In the genomic region with DNA sequence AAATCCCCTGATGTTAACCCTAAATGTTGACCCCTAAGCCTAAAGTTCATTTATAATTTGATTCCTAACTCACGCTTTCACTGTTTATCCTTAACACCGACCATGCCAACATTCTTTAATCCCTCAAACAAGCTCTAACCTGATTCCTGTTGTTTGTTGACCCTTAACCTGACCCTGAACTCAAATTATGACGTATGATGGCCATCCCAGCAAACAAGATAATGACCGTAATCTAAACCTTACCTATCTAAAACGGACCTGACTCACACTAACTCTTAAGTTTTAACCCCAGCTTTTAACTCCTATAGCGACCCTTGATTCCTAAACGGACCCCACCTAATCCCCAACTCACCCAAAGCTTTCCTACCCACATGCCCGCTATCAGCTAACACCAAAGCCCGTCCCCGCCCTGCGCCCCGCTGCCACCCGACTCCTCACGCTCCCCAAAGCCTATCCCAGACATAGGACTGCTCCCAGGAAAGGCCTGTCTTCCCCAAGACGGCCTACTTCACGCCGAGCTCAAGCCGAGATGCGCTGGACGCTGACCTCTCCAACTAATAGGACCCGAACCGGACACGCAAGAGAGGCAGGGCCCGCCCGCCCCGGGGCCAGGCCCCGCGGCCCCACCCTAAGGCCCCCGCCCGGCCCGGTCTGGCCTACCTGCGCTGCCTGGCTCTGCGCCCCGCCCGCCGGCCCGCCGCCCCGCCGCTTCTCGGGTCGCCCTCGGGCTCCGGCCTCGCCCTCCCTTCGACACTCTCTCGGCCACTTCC, we compare ENCODE assay signal across 9 cellular contexts. TPM values are rescaled to one million over a fixed set of nuclear protein-coding genes. Genes with fewer than 3 reads are reported as not detected.
DNase-seq lines count a peak whose midpoint lies in the region; FAIRE-seq and TF ChIP-seq lines count a peak whose summit lies in the region.
"Had no signal": no experiment of that assay in that cellular context is flagged by ENCODE, and none has a peak within 500 bp of the region (broad histone marks: within the 10 kb centered on the region; RNA-seq: fewer than 3 reads in every experiment).

No MANE protein-coding gene starts in this region.

- H3K23me2 ChIP-seq in H9 (ENCODE audit: insufficient read length, low read depth, low read length, poor library complexity, severe bottlenecking) = peaks cover 7% of the 10 kb centered on the region

- H2AFZ ChIP-seq in H9 (ENCODE audit: low read length) (no peak overlapping the region), keratinocyte (ENCODE audit: control insufficient read depth, low read length) (peak overlapping the region; percentile 79)

- H3K36me3 Mint-ChIP-seq in H9 (ENCODE audit: insufficient read depth in 1 of 3, low read depth in 3 of 3) = peaks cover 9 to 22% (median 20%) of the 10 kb centered on the region in 3 experiments; a peak in 5 of 7 replicates
- H3K36me3 Mint-ChIP-seq in activated naive CD8-positive, alpha-beta T cell = peaks cover 6% of the 10 kb centered on the region

- H3K4me2 ChIP-seq in H9 (ENCODE audit: insufficient read depth, insufficient read length, low read length) = peak overlapping the region; percentile 84
- H3K4me2 ChIP-seq in keratinocyte (ENCODE audit: control insufficient read depth, extremely low read depth, insufficient read depth, low read depth, low read length) = peak overlapping the region; percentile 95

- no peak overlapping the region; a peak in 4 of 5 replicates for H3K4me3 Mint-ChIP-seq in H9
- H3K4me3 Mint-ChIP-seq in activated naive CD8-positive, alpha-beta T cell = no peak overlapping the region

- no CpG with 5 or more reads among the region's 47 CpGs for WGBS in H9 (ENCODE audit: extremely low coverage, insufficient read length, low lambda C conversion rate)

- dilution Hi-C loops in keratinocyte (cut with MboI; ENCODE audit: extremely low pct_ligation_motif_present, low sequenced_read_pairs) = no loop called here

- intact Hi-C loops in tibial artery (cut with DNase I; ENCODE audit: low total_unique reads) = loop anchor here (1.0 kb wide), 1 partner anchor 72 kb away; no protein-coding TSS in a partner anchor

- peaks cover 14% of the 10 kb centered on the region for H3K36me3 ChIP-seq in BJ (ENCODE audit: control insufficient read depth, insufficient read depth, low read length)
- H3K36me3 ChIP-seq in keratinocyte (ENCODE audit: control insufficient read depth in 2 of 2, extremely low read depth in 1 of 2, insufficient read depth in 2 of 2, low read length in 2 of 2) = peaks cover 13 to 19% of the 10 kb centered on the region in 2 experiments
- peaks cover 19 to 22% (median 21%) of the 10 kb centered on the region in 3 donors for H3K36me3 ChIP-seq in tibial artery

- H3K27me3 Mint-ChIP-seq in H9 (ENCODE audit: low read depth) = no peaks in the 10 kb centered on the region
- H3K27me3 Mint-ChIP-seq in activated naive CD8-positive, alpha-beta T cell = no peaks in the 10 kb centered on the region

- DNase-seq in BJ (ENCODE audit: low read depth) (no peak), H9 (no peak), keratinocyte (ENCODE audit: low read depth, low spot score) (no peak), tibial artery (peak in 1 of 2 donors; percentile 58), DMS153 treated with DMSO at 0.1 percent for 48 hours (lab: John Stamatoyannopoulos, UW; ENCODE audit: unreplicated experiment) (no peak), NK-92 (lab: John Stamatoyannopoulos, UW; ENCODE audit: unreplicated experiment) (no peak)
- DNase-seq in activated CD8-positive, alpha-beta memory T cell treated with anti-CD3 and anti-CD28 coated beads for 24 hours = no peak

- peak overlapping the region; percentile 83 for H3K4me3 ChIP-seq in BJ (ENCODE audit: low read depth, low read length)
- peak overlapping the region; percentile 65 to 95 (median 89) for H3K4me3 ChIP-seq in keratinocyte (ENCODE audit: control insufficient read depth in 2 of 3, extremely low read depth in 1 of 3, insufficient read depth in 2 of 3, low read depth in 1 of 3, low read length in 3 of 3)
- peak overlapping the region; percentile 65 to 93 for H3K4me3 ChIP-seq in tibial artery

- H2AK5ac ChIP-seq in H9 (ENCODE audit: insufficient read length, low read length) = no peak overlapping the region

- FAIRE-seq in keratinocyte (lab: Jason Lieb, UNC) = no peak

- H3T11ph ChIP-seq in H9 (ENCODE audit: low read length) = no peak overlapping the region

- H3K4ac ChIP-seq in H9 (ENCODE audit: low read depth, low read length) = no peak overlapping the region

- H3K9ac ChIP-seq in H9 (ENCODE audit: extremely low read depth, insufficient read length, low read length) (peak overlapping the region; percentile 84), keratinocyte (ENCODE audit: control insufficient read depth, extremely low read depth, insufficient read depth, low read length) (peak overlapping the region; percentile 92)

- H4K20me1 ChIP-seq in H9 (ENCODE audit: control insufficient read depth, insufficient read depth, insufficient read length) = no peaks in the 10 kb centered on the region
- H4K20me1 ChIP-seq in keratinocyte (ENCODE audit: control insufficient read depth, extremely low read depth, insufficient read depth, low read length) = peaks cover 26% of the 10 kb centered on the region

- no peak overlapping the region for H4K5ac ChIP-seq in H9 (ENCODE audit: insufficient read length, low read depth, low read length)

- TF ChIP-seq CTCF in BJ (IDR thresholded peaks at IDR 0.05; ENCODE audit: insufficient read depth, low read depth, low read length) (no peak), H9 (conservative IDR thresholded peaks at IDR 0.05) (no peak), keratinocyte (optimal IDR thresholded peaks at IDR 0.05 in 1 of 3, IDR thresholded peaks at IDR 0.05 in 1 of 3, conservative IDR thresholded peaks at IDR 0.05 in 1 of 3; ENCODE audit: extremely low read depth in 1 of 3, insufficient read depth in 2 of 3, low read length in 3 of 3) (no peak), tibial artery (IDR thresholded peaks at IDR 0.05) (no peak)

- no peaks in the 10 kb centered on the region for H3K9me3 ChIP-seq in H9 (ENCODE audit: control insufficient read depth, low read depth, low read length)
- no peaks in the 10 kb centered on the region for H3K9me3 ChIP-seq in keratinocyte (ENCODE audit: control insufficient read depth, low read depth, low read length)
- no peaks in the 10 kb centered on the region for H3K9me3 ChIP-seq in tibial artery

- H2BK15ac ChIP-seq in H9 (ENCODE audit: low read depth, low read length) = no peak overlapping the region

- H4K8ac ChIP-seq in H9 (replicated peaks; ENCODE audit: insufficient read length, low read depth, low read length) = no peak overlapping the region

- no peak overlapping the region for H4K91ac ChIP-seq in H9 (ENCODE audit: insufficient read length, low read depth, low read length)

- H3K23ac ChIP-seq in H9 (ENCODE audit: insufficient read length, low read depth, low read length) = no peak overlapping the region

- H3K14ac ChIP-seq in H9 (ENCODE audit: insufficient read depth, low read length) = peak overlapping the region; percentile 84; the same call in 1 of the 2 replicates

- H2BK20ac ChIP-seq in H9 (ENCODE audit: low read depth, low read length, poor library complexity, severe bottlenecking) = no peak overlapping the region

- peak overlapping the region; percentile 76 for H3K18ac ChIP-seq in H9 (ENCODE audit: insufficient read length, low read depth, low read length)

- H3K27me3 ChIP-seq in BJ (ENCODE audit: control insufficient read depth, insufficient read depth, low read length) (no peaks in the 10 kb centered on the region), H9 (ENCODE audit: insufficient read depth, low read length) (no peaks in the 10 kb centered on the region), keratinocyte (ENCODE audit: control insufficient read depth, extremely low read depth, insufficient read depth, low read length) (no peaks in the 10 kb centered on the region), tibial artery (no peaks in the 10 kb centered on the region)

- H3K79me1 ChIP-seq in H9 (ENCODE audit: insufficient read depth, low read depth, low read length, poor library complexity, severe bottlenecking) = no peaks in the 10 kb centered on the region

- H2BK120ac ChIP-seq in H9 (ENCODE audit: low read depth, low read length, poor library complexity, severe bottlenecking) = no peak overlapping the region

- CTCF ChIA-PET in BJ (lab: Yijun Ruan, JAX) = interaction anchor here (1.0 to 11.4 kb wide), 18 partner anchors 10 to 128 kb away, joined by 3 to 116 read pairs (median 3); partner anchors contain the start of genes CCDC107, FAM221B, MSMP and RMRP

- H3K56ac ChIP-seq in H9 (ENCODE audit: insufficient read length, low read depth, low read length) = no peak overlapping the region

- no peak overlapping the region for H2BK12ac ChIP-seq in H9 (ENCODE audit: insufficient read length, low read depth, low read length)

- peaks cover 7% of the 10 kb centered on the region for H3K9me1 ChIP-seq in keratinocyte (ENCODE audit: control insufficient read depth, extremely low read depth, insufficient read depth, low read length)

- H3K9me3 Mint-ChIP-seq in H9 = no peaks in the 10 kb centered on the region
- H3K9me3 Mint-ChIP-seq in activated naive CD8-positive, alpha-beta T cell (ENCODE audit: low read depth) = no peaks in the 10 kb centered on the region

- peaks cover 6% of the 10 kb centered on the region; the same call in 1 of the 2 replicates for H3K79me2 ChIP-seq in H9 (ENCODE audit: insufficient read depth, low read length)
- H3K79me2 ChIP-seq in keratinocyte (ENCODE audit: control insufficient read depth, insufficient read depth, low read length) = peaks cover 51% of the 10 kb centered on the region

- H3K27ac ChIP-seq in H9 (ENCODE audit: insufficient read length, low read depth, low read length) (peak overlapping the region; percentile 14), keratinocyte (ENCODE audit: control insufficient read depth, insufficient read depth, low read length) (peak overlapping the region; percentile 85), tibial artery (peak overlapping the region; percentile 92 to 99)

- no peak overlapping the region for H2BK5ac ChIP-seq in H9 (ENCODE audit: insufficient read length, low read length)

- peak overlapping the region; percentile 63 to 97 (median 66) for H3K27ac Mint-ChIP-seq in H9
- H3K27ac Mint-ChIP-seq in activated naive CD8-positive, alpha-beta T cell = peak overlapping the region; percentile 91

- H3K4me1 Mint-ChIP-seq in H9 = peaks cover 15 to 16% of the 10 kb centered on the region in 2 experiments
- H3K4me1 Mint-ChIP-seq in activated naive CD8-positive, alpha-beta T cell (ENCODE audit: low read depth) = peaks cover 25% of the 10 kb centered on the region

- POLR2A ChIA-PET in BJ (lab: Charles Lee) = interaction anchor here (0.5 to 1.8 kb wide), 8 partner anchors 15 to 398 kb away, joined by 3 to 13 read pairs (median 4); partner anchors contain the start of genes GBA2, RGP1 and TPM2

- H3K4me1 ChIP-seq in H9 (ENCODE audit: insufficient read depth, low read length) (peaks cover 25% of the 10 kb centered on the region; the same call in 1 of the 2 replicates), keratinocyte (ENCODE audit: control insufficient read depth, extremely low read depth, insufficient read depth, low read length) (peaks cover 47% of the 10 kb centered on the region), tibial artery (peaks cover 0 to 75% (median 57%) of the 10 kb centered on the region in 4 donors)

RNA-seq across cellular contexts. Expression of gene TLN1, which starts 0.4 kb away (rescaled TPM):
- polyA plus RNA-seq in BJ (2011; rRNA removed) (215 and 399 TPM in 2 replicates), keratinocyte (53.0 to 98.3 TPM (median 54.6 TPM) in 3 replicates)
- 1,219 and 1,318 TPM in 2 replicates for polyA minus RNA-seq in BJ (2011; rRNA and poly(A)+ RNA removed)
- 102 and 103 TPM in 2 replicates for total RNA-seq in H9 (2021)
- 80.1 TPM for polyA plus RNA-seq in keratinocyte (2011; ENCODE audit: low read depth)
- 34.1 and 58.4 TPM in 2 replicates for polyA plus RNA-seq in keratinocyte (2011; cell fraction: cytosol; rRNA removed)
- 115 and 144 TPM in 2 replicates for polyA plus RNA-seq in keratinocyte (2011; cell fraction: nucleus; rRNA removed)
- 36.2 and 124 TPM in 2 replicates for polyA plus RNA-seq in keratinocyte (2012; ENCODE audit: low replicate concordance)
- 196 to 448 TPM (median 286 TPM) in 3 replicates for polyA minus RNA-seq in keratinocyte
- polyA minus RNA-seq in keratinocyte (2011; cell fraction: cytosol; rRNA and poly(A)+ RNA removed) = 291 TPM
- 223 and 237 TPM in 2 replicates for polyA minus RNA-seq in keratinocyte (2011; cell fraction: nucleus; rRNA and poly(A)+ RNA removed)

RNA-seq across cellular contexts. Expression of gene CREB3, which starts 0.9 kb away (rescaled TPM):
- polyA plus RNA-seq in BJ (2011; rRNA removed) (67.9 and 75.8 TPM in 2 replicates), keratinocyte (24.6 to 33.2 TPM (median 27.0 TPM) in 3 replicates)
- polyA minus RNA-seq in BJ (2011; rRNA and poly(A)+ RNA removed) = 43.3 and 58.6 TPM in 2 replicates
- 26.9 and 27.3 TPM in 2 replicates for total RNA-seq in H9 (2021)
- 9.8 TPM for polyA plus RNA-seq in keratinocyte (2011; ENCODE audit: low read depth)
- polyA plus RNA-seq in keratinocyte (2011; cell fraction: cytosol; rRNA removed) = 28.5 and 33.1 TPM in 2 replicates
- 18.5 and 22.8 TPM in 2 replicates for polyA plus RNA-seq in keratinocyte (2011; cell fraction: nucleus; rRNA removed)
- polyA plus RNA-seq in keratinocyte (2012; ENCODE audit: low replicate concordance) = 16.2 and 38.5 TPM in 2 replicates
- polyA minus RNA-seq in keratinocyte = 16.6 to 46.4 TPM (median 17.6 TPM) in 3 replicates
- 16.1 TPM for polyA minus RNA-seq in keratinocyte (2011; cell fraction: cytosol; rRNA and poly(A)+ RNA removed)
- polyA minus RNA-seq in keratinocyte (2011; cell fraction: nucleus; rRNA and poly(A)+ RNA removed) = 8.3 and 13.7 TPM in 2 replicates

RNA-seq across cellular contexts. Expression of gene GBA2, which starts 17.4 kb away (rescaled TPM):
- polyA plus RNA-seq in BJ (2011; rRNA removed) (30.3 and 44.1 TPM in 2 replicates), keratinocyte (28.7 to 42.2 TPM (median 31.7 TPM) in 3 replicates)
- polyA minus RNA-seq in BJ (2011; rRNA and poly(A)+ RNA removed) = 24.5 and 32.9 TPM in 2 replicates
- 90.7 and 103 TPM in 2 replicates for total RNA-seq in H9 (2021)
- polyA plus RNA-seq in keratinocyte (2011; ENCODE audit: low read depth) = 27.2 TPM
- polyA plus RNA-seq in keratinocyte (2011; cell fraction: cytosol; rRNA removed) = 10.6 and 13.0 TPM in 2 replicates
- 177 and 188 TPM in 2 replicates for polyA plus RNA-seq in keratinocyte (2011; cell fraction: nucleus; rRNA removed)
- 24.1 and 39.6 TPM in 2 replicates for polyA plus RNA-seq in keratinocyte (2012; ENCODE audit: low replicate concordance)
- 30.6 to 49.5 TPM (median 46.2 TPM) in 3 replicates for polyA minus RNA-seq in keratinocyte
- 15.9 TPM for polyA minus RNA-seq in keratinocyte (2011; cell fraction: cytosol; rRNA and poly(A)+ RNA removed)
- 33.3 and 43.7 TPM in 2 replicates for polyA minus RNA-seq in keratinocyte (2011; cell fraction: nucleus; rRNA and poly(A)+ RNA removed)

RNA-seq across cellular contexts. Expression of gene RGP1, which starts 17.5 kb away (rescaled TPM):
- polyA plus RNA-seq in BJ (2011; rRNA removed) (17.4 and 19.7 TPM in 2 replicates), keratinocyte (17.6 to 19.8 TPM (median 18.3 TPM) in 3 replicates)
- 16.5 and 20.0 TPM in 2 replicates for polyA minus RNA-seq in BJ (2011; rRNA and poly(A)+ RNA removed)
- 23.5 and 25.7 TPM in 2 replicates for total RNA-seq in H9 (2021)
- polyA plus RNA-seq in keratinocyte (2011; ENCODE audit: low read depth) = 3.1 TPM
- polyA plus RNA-seq in keratinocyte (2011; cell fraction: cytosol; rRNA removed) = 16.4 and 17.6 TPM in 2 replicates
- 33.5 and 35.2 TPM in 2 replicates for polyA plus RNA-seq in keratinocyte (2011; cell fraction: nucleus; rRNA removed)
- polyA plus RNA-seq in keratinocyte (2012; ENCODE audit: low replicate concordance) = 9.1 and 17.9 TPM in 2 replicates
- 21.6 to 42.2 TPM (median 24.7 TPM) in 3 replicates for polyA minus RNA-seq in keratinocyte
- polyA minus RNA-seq in keratinocyte (2011; cell fraction: cytosol; rRNA and poly(A)+ RNA removed) = 13.2 TPM
- polyA minus RNA-seq in keratinocyte (2011; cell fraction: nucleus; rRNA and poly(A)+ RNA removed) = 11.6 and 16.5 TPM in 2 replicates

RNA-seq across cellular contexts. Expression of gene MSMP, which starts 22.5 kb away (rescaled TPM):
- polyA plus RNA-seq in BJ (2011; rRNA removed) (not detected in 2 replicates), keratinocyte (not detected in 3 replicates)
- polyA minus RNA-seq in BJ (2011; rRNA and poly(A)+ RNA removed) = not detected in 2 replicates
- total RNA-seq in H9 (2021) = 0.83 and 0.97 TPM in 2 replicates
- 0.57 TPM for polyA plus RNA-seq in keratinocyte (2011; ENCODE audit: low read depth)
- not detected in 2 replicates for polyA plus RNA-seq in keratinocyte (2011; cell fraction: cytosol; rRNA removed)
- not detected in 2 replicates for polyA plus RNA-seq in keratinocyte (2011; cell fraction: nucleus; rRNA removed)
- polyA plus RNA-seq in keratinocyte (2012; ENCODE audit: low replicate concordance) = not detected in 2 replicates
- polyA minus RNA-seq in keratinocyte = not detected in 3 replicates
- not detected for polyA minus RNA-seq in keratinocyte (2011; cell fraction: cytosol; rRNA and poly(A)+ RNA removed)
- polyA minus RNA-seq in keratinocyte (2011; cell fraction: nucleus; rRNA and poly(A)+ RNA removed) = not detected in 2 replicates
- total RNA-seq: M059J had no signal

Comparison
In these comparisons a context has a peak if more than half of its experiments do, and no peak if none do; other contexts are left out.
1. H3K27ac ChIP-seq: peak in every context shown above with its lines; median percentile 96 in tibial artery; 85 in keratinocyte; 14 in H9.